9 cellular contexts compared by ENCODE assay signal in the genomic region with DNA sequence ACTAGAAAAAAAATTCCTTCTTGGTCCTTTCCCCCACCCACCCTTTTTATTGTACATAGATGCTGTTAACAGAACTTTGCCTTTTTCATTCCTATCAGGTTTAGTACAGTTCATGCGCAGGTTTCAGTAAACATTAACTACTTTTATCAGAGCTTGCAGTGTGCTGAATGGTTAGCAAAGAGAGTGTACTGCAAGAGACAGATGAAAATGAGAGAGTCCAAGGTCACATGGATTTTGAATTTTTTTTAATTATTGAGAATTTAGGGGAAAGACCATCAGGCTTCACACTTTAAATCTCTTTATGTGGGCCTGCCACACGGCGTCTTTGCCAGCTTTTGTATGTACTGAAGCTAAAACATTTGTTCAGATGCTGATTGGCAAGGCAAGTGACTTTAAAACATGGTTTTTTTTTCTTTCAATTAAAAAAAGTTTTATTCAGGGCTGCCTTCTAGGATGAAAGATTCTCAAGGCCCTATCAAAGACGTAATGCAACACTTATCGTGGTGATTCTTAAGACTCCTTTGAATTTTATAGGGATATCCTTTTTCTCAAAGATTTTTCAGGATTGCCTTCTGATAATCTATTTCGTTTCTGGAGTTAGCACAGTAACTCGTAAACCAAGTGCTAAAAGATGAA. TPM values are rescaled to one million over a fixed set of nuclear protein-coding genes. Genes with fewer than 3 reads are reported as not detected.
A peak's percentile ranks its signal among the peaks of the same experiment; 100 is the strongest.
DNase-seq lines count a peak whose midpoint lies in the region; ATAC-seq and TF ChIP-seq lines count a peak whose summit lies in the region.
"Had no signal": no experiment of that assay in that cellular context is flagged by ENCODE, and none has a peak within 500 bp of the region (broad histone marks: within the 10 kb centered on the region; RNA-seq: fewer than 3 reads in every experiment).

No MANE protein-coding gene starts in this region.

- intact Hi-C loops in CD8-positive, alpha-beta T cell (cut with DNase I, micrococcal nuclease), result loop anchor here (1.0 to 10.0 kb wide), 6 partner anchors 28 to 255 kb away; partner anchors contain the start of gene RREB1 (in 1 of the 2)

- no peak for TF ChIP-seq CTCF in CD8-positive, alpha-beta T cell (IDR thresholded peaks at IDR 0.05)
- TF ChIP-seq CTCF in Loucy (conservative IDR thresholded peaks at IDR 0.05; ENCODE audit: low read length) (no peak), neural progenitor cell (IDR thresholded peaks at IDR 0.05) (no peak)

- H3K27me3 ChIP-seq in CD8-positive, alpha-beta T cell (ENCODE audit: insufficient read depth, low read length), result no peaks in the 10 kb centered on the region
- H3K27me3 ChIP-seq in Loucy (ENCODE audit: insufficient read depth, low read length, poor library complexity, severe bottlenecking) (no peaks in the 10 kb centered on the region), duodenal mucosa (ENCODE audit: control insufficient read depth in 1 of 2, insufficient read depth in 2 of 2, low read length in 2 of 2) (no peaks in the 10 kb centered on the region), neural progenitor cell (peaks cover 9% of the 10 kb centered on the region)

- H3K79me2 ChIP-seq in Loucy (ENCODE audit: insufficient read depth, low read length), result peaks cover 98% of the 10 kb centered on the region
- peaks cover 54% of the 10 kb centered on the region for H3K79me2 ChIP-seq in neural progenitor cell (ENCODE audit: low read depth)

- no peaks in the 10 kb centered on the region for H3K9me3 Mint-ChIP-seq in CD8-positive, alpha-beta T cell
- no peaks in the 10 kb centered on the region for H3K9me3 Mint-ChIP-seq in neural progenitor cell

- CTCF ChIA-PET in CD8-positive, alpha-beta T cell (lab: Charles Lee), result interaction anchor here (0.7 to 2.3 kb wide), 2 partner anchors 49 to 103 kb away, joined by 3 to 6 read pairs; no protein-coding TSS in a partner anchor

- no peaks in the 10 kb centered on the region for H3K36me3 ChIP-seq in CD8-positive, alpha-beta T cell (ENCODE audit: insufficient read depth, low read length)
- H3K36me3 ChIP-seq in Loucy (ENCODE audit: insufficient read depth, low read length) (no peaks in the 10 kb centered on the region; the same call in 1 of the 2 replicates), duodenal mucosa (ENCODE audit: control insufficient read depth in 1 of 2, insufficient read depth in 2 of 2, low read length in 2 of 2) (no peaks in the 10 kb centered on the region), neural progenitor cell (no peaks in the 10 kb centered on the region)

- no peaks in the 10 kb centered on the region for H3K9me3 ChIP-seq in CD8-positive, alpha-beta T cell (ENCODE audit: low read length)
- no peaks in the 10 kb centered on the region for H3K9me3 ChIP-seq in Loucy (ENCODE audit: insufficient read depth, low read depth, low read length)
- no peaks in the 10 kb centered on the region for H3K9me3 ChIP-seq in duodenal mucosa (ENCODE audit: control insufficient read depth in 1 of 2, low read length in 2 of 2)
- H3K9me3 ChIP-seq in neural progenitor cell (ENCODE audit: low read depth), result no peaks in the 10 kb centered on the region

- peak overlapping the region; percentile 91 for H3K27ac Mint-ChIP-seq in CD8-positive, alpha-beta T cell
- no peak overlapping the region for H3K27ac Mint-ChIP-seq in neural progenitor cell

- H3K9ac ChIP-seq in Loucy (ENCODE audit: low read depth, low read length, poor library complexity, severe bottlenecking) (peak overlapping the region; percentile 55), duodenal mucosa (ENCODE audit: low read depth in 1 of 2, low read length in 2 of 2) (peak overlapping the region; percentile 83 to 87), neural progenitor cell (no peak overlapping the region)

- no peaks in the 10 kb centered on the region for H3K27me3 Mint-ChIP-seq in CD8-positive, alpha-beta T cell (ENCODE audit: low read depth)
- peaks cover 8% of the 10 kb centered on the region for H3K27me3 Mint-ChIP-seq in neural progenitor cell (ENCODE audit: insufficient read depth, low read depth)

- H3K27ac ChIP-seq in CD8-positive, alpha-beta T cell (ENCODE audit: low read depth, low read length), result no peak overlapping the region
- H3K27ac ChIP-seq in duodenal mucosa (ENCODE audit: low read depth, low read length) (peak overlapping the region; percentile 89), neural progenitor cell (no peak overlapping the region)

- DNase-seq in CD8-positive, alpha-beta T cell, result no peak
- no peak for DNase-seq in neural progenitor cell (ENCODE audit: low spot score)
- DNase-seq in activated CD4-positive, CD25-positive, alpha-beta regulatory T cell (lab: John Stamatoyannopoulos, UW), result no peak
- DNase-seq: activated effector memory CD4-positive, alpha-beta T cell treated with anti-CD3 and anti-CD28 coated beads, Interleukin-2, amount 50 U/mL, for 16 hours had no signal

- H3K36me3 Mint-ChIP-seq in CD8-positive, alpha-beta T cell, result no peaks in the 10 kb centered on the region
- H3K36me3 Mint-ChIP-seq in neural progenitor cell, result no peaks in the 10 kb centered on the region

- H4K20me1 ChIP-seq in Loucy (ENCODE audit: insufficient read depth, low read length, poor library complexity, severe bottlenecking), result peaks cover 41% of the 10 kb centered on the region
- peaks cover 57% of the 10 kb centered on the region for H4K20me1 ChIP-seq in neural progenitor cell (ENCODE audit: low read depth)

- no peak overlapping the region for H3K4me3 ChIP-seq in CD8-positive, alpha-beta T cell (ENCODE audit: low read depth, low read length)
- peak overlapping the region; percentile 71 for H3K4me3 ChIP-seq in Loucy (ENCODE audit: low read length, poor library complexity, severe bottlenecking)
- H3K4me3 ChIP-seq in duodenal mucosa (ENCODE audit: low read depth in 1 of 2, low read length in 2 of 2), result peak overlapping the region; percentile 64 to 70
- H3K4me3 ChIP-seq in neural progenitor cell, result no peak overlapping the region

- H2AFZ ChIP-seq in Loucy (ENCODE audit: low read length) (no peak overlapping the region), neural progenitor cell (replicated peaks) (no peak overlapping the region)

- H3K4me1 ChIP-seq in CD8-positive, alpha-beta T cell (ENCODE audit: insufficient read depth, low read length), result peaks cover 60% of the 10 kb centered on the region
- H3K4me1 ChIP-seq in Loucy (ENCODE audit: insufficient read depth, low read length, poor library complexity, severe bottlenecking), result peaks cover 59% of the 10 kb centered on the region
- peaks cover 68 to 73% of the 10 kb centered on the region in 2 donors for H3K4me1 ChIP-seq in duodenal mucosa (ENCODE audit: control insufficient read depth in 1 of 2, insufficient read depth in 2 of 2, low read length in 2 of 2)
- H3K4me1 ChIP-seq in neural progenitor cell, result peaks cover 63% of the 10 kb centered on the region

- H3F3A ChIP-seq in Loucy (ENCODE audit: low read depth) (no peaks in the 10 kb centered on the region), neural progenitor cell (ENCODE audit: low read depth) (peaks cover 34% of the 10 kb centered on the region)

- no peaks in the 10 kb centered on the region for H3K9me2 ChIP-seq in Loucy (replicated peaks; ENCODE audit: low read depth, low read length)

- no peak for ATAC-seq in CD8-positive, alpha-beta T cell
- ATAC-seq in GM19324 (IDR thresholded peaks at IDR 0.05; ENCODE audit: low FRiP score, unreplicated experiment) (no peak), GM21825 (IDR thresholded peaks at IDR 0.05; ENCODE audit: unreplicated experiment) (no peak), GM18907 (IDR thresholded peaks at IDR 0.05; ENCODE audit: unreplicated experiment) (no peak)

- peaks cover 70% of the 10 kb centered on the region for H3K4me1 Mint-ChIP-seq in CD8-positive, alpha-beta T cell (ENCODE audit: low read depth)
- peaks cover 54% of the 10 kb centered on the region for H3K4me1 Mint-ChIP-seq in neural progenitor cell

- POLR2A ChIA-PET in CD8-positive, alpha-beta T cell (lab: Charles Lee), result interaction anchor here (0.6 to 0.7 kb wide), 2 partner anchors 21 to 24 kb away, joined by 3 to 4 read pairs; no protein-coding TSS in a partner anchor

- H3K4me2 ChIP-seq in Loucy (ENCODE audit: low read depth, low read length, poor library complexity, severe bottlenecking) (peak overlapping the region; percentile 73), neural progenitor cell (peak overlapping the region; percentile 87)

- H3K4me3 Mint-ChIP-seq in CD8-positive, alpha-beta T cell, result peak overlapping the region; percentile 89
- H3K4me3 Mint-ChIP-seq in neural progenitor cell, result peak overlapping the region; percentile 89

RNA-seq across cellular contexts. Expression of gene RREB1, which starts 32.2 kb away (rescaled TPM):
- 10 to 100 TPM; 47.1 to 52.4 TPM for total RNA-seq in CD8-positive, alpha-beta T cell
- total RNA-seq in neural progenitor cell (ENCODE audit: low replicate concordance), result 12.1 and 13.1 TPM in 2 replicates

Comparison
In these comparisons a context has a peak if more than half of its experiments do, and no peak if none do; other contexts are left out.
1. H3K4me3 ChIP-seq: peak in Loucy (single experiment) and duodenal mucosa (2 of 2); none in CD8-positive, alpha-beta T cell (single experiment) and neural progenitor cell (single experiment).